Comparison of ENCODE assay signal across 9 cellular contexts in the genomic region with DNA sequence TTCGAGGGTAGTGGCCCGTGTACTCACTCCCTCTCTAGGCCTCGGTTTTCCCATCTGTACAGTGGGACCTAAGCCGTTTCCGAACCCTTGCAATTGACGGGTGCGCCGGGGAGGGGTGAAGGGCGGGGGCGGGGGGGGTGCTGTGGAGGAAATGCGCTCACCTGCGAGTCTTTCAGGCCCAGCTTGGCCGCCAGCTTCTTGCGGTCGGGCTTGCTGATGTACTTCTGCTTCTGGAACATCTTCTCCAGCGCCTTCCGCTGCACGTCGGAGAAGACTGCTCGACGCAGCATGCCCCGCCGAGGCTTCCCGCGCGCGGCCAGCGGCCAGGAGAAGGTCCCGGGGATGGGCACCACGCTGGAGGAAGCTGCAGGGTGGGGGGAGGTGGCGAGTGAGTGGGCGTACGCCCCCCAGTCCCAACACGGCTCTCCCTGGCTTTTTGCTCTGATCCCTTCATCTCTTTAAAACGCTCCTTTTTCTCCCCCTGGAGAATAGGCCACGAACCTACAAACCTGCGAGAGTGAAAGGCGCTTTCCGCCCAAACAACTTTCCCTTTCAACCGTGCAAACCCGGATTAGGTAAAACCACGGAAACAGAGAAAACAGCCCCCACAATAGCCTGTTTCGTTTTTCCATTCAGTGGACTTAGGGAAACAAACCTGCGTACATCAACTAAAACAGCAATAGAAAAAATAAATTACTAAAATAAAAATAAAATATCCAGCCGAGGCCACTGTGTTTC. TPM values are rescaled to one million over a fixed set of nuclear protein-coding genes. Genes with fewer than 3 reads are reported as not detected.
DNase-seq lines count a peak whose midpoint lies in the region; ATAC-seq and TF ChIP-seq lines count a peak whose summit lies in the region.
"Had no signal": no experiment of that assay in that cellular context is flagged by ENCODE, and none has a peak within 500 bp of the region (broad histone marks: within the 10 kb centered on the region; RNA-seq: fewer than 3 reads in every experiment).

No MANE protein-coding gene starts in this region.

- H3K4me3 ChIP-seq in right cardiac atrium (ENCODE audit: low read length) = peak overlapping the region; percentile 19
- peak overlapping the region in 3 of 4 donors; percentile 20 to 36 (median 30) for H3K4me3 ChIP-seq in upper lobe of left lung

- H3K4me1 ChIP-seq in right cardiac atrium (ENCODE audit: control insufficient read depth, insufficient read depth, low read length) = no peaks in the 10 kb centered on the region
- H3K4me1 ChIP-seq in upper lobe of left lung = peaks cover 13 to 25% (median 15%) of the 10 kb centered on the region in 4 donors

- DNase-seq in right cardiac atrium = peak in 1 of 3 donors; percentile 37
- DNase-seq in Right ventricle myocardium superior = no peak
- peak; percentile 23 for DNase-seq in activated T-helper 1 cell treated with Interleukin-2 at 50 U/mL for 16 hours (ENCODE audit: low read depth)
- peak in 1 of 2 donors; percentile 12 for DNase-seq in left colon
- peak in 1 of 2 donors; percentile 81 for DNase-seq in upper lobe of left lung
- DNase-seq in NCI-H510A treated with DMSO at 0.1 percent for 48 hours (lab: John Stamatoyannopoulos, UW) = no peak
- DNase-seq: NK-92 treated with Interleukin-12 subunit alpha and Interleukin-12 subunit beta, amount 100 ng/mL, for 24 hours had no signal

- peaks cover 9% of the 10 kb centered on the region for H3K27me3 ChIP-seq in right cardiac atrium (ENCODE audit: control insufficient read depth, insufficient read depth)
- peaks cover 8 to 63% (median 39%) of the 10 kb centered on the region in 4 donors for H3K27me3 ChIP-seq in upper lobe of left lung

- ATAC-seq in right cardiac atrium = no peak
- no peak for ATAC-seq in Right ventricle myocardium superior (ENCODE audit: poor library complexity)
- ATAC-seq in left colon = peak; percentile 12
- peak in 1 of 2 donors; percentile 19 for ATAC-seq in upper lobe of left lung (ENCODE audit: low FRiP score in 2 of 2)
- ATAC-seq in GM18505 (IDR thresholded peaks at IDR 0.05; ENCODE audit: unreplicated experiment) = no peak
- no peak for ATAC-seq in GM21526 (IDR thresholded peaks at IDR 0.05; ENCODE audit: low FRiP score, unreplicated experiment)

- intact Hi-C loops in right cardiac atrium (cut with DNase I) = no loop called here
- intact Hi-C loops in Right ventricle myocardium superior (cut with DNase I) = no loop called here
- intact Hi-C loops in left colon (cut with DNase I, micrococcal nuclease) = no loop called here

- H3K36me3 ChIP-seq in upper lobe of left lung = no peaks in the 10 kb centered on the region

- H3K27ac ChIP-seq in right cardiac atrium (ENCODE audit: low read length) (no peak overlapping the region), upper lobe of left lung (no peak overlapping the region)

- H3K9me3 ChIP-seq in right cardiac atrium (ENCODE audit: control insufficient read depth, low read length) (no peaks in the 10 kb centered on the region), upper lobe of left lung (no peaks in the 10 kb centered on the region)

- TF ChIP-seq POLR2A in upper lobe of left lung (IDR thresholded peaks at IDR 0.05) = no peak
- TF ChIP-seq POLR2A in GM18505 (IDR thresholded peaks at IDR 0.05; ENCODE audit: borderline replicate concordance, extremely low read depth, insufficient read depth, insufficient read length) = no peak

- TF ChIP-seq EP300 in upper lobe of left lung (IDR thresholded peaks at IDR 0.05) = no peak

- 2% methylated on average over 45 of the region's 45 CpGs for WGBS in right cardiac atrium
- 3 to 6% methylated on average over 11 to 44 of the region's 45 CpGs for WGBS in upper lobe of left lung, 2 donors

- TF ChIP-seq CTCF in upper lobe of left lung (IDR thresholded peaks at IDR 0.05) = no peak

RNA-seq across cellular contexts. Expression of gene DBX1, which starts 3.2 kb away (rescaled TPM):
- not detected for total RNA-seq in right cardiac atrium
- polyA plus RNA-seq in right cardiac atrium = not detected
- not detected for total RNA-seq in Right ventricle myocardium superior
- not detected for total RNA-seq in left colon
- not detected for total RNA-seq in upper lobe of left lung
